In the genomic region with DNA sequence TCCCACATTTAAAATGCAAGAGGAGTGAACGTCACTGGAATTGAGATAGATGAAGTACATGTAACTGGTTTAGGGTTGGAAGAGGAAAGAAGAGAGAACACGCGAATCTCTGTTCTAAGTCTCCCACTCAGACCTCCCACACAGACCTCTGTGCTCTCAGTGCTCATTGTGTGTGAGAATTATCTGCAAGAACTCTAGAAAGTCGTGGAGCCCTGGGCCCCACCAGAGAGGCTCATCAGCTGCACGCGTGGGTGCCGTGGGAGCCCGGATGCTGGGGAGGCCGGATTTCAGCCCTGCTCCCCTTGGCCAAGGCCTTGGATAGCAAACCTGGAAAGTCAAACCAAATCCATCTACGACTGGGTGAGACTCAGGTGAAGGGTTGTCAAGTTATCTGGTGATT, we compare ENCODE assay signal across 18 cellular contexts.
"Had no signal": no experiment of that assay in that cellular context is flagged by ENCODE, and none has a peak within 500 bp of the region (broad histone marks: within the 10 kb centered on the region; RNA-seq: fewer than 3 reads in every experiment).

No MANE protein-coding gene starts in this region.

- H3K4me3 Mint-ChIP-seq: endodermal cell; naive thymus-derived CD4-positive, alpha-beta T cell; nephron progenitor cell; type B pancreatic cell had no signal

- ATAC-seq: foreskin keratinocyte; heart left ventricle; naive thymus-derived CD4-positive, alpha-beta T cell had no signal

- H3K9me3 Mint-ChIP-seq: endodermal cell; naive thymus-derived CD4-positive, alpha-beta T cell; nephron progenitor cell; type B pancreatic cell had no signal

- DNase-seq: colonic mucosa; effector CD4-positive, alpha-beta T cell; endodermal cell; erythroblast; foreskin keratinocyte; heart left ventricle; hippocampal formation; kidney glomerular epithelial cell; naive thymus-derived CD4-positive, alpha-beta T cell; nephron progenitor cell; small intestine; stimulated activated CD4-positive, alpha-beta T cell treated with anti-CD3 and anti-CD28 coated beads, Interleukin-2, amount 100 ng/mL, for 48 hours; stimulated activated naive CD4-positive, alpha-beta T cell treated with Interleukin-2 at 50 U/mL for 16 hours; thyroid gland had no signal

- H3K4me1 ChIP-seq: colonic mucosa, foreskin keratinocyte, heart left ventricle, right atrium auricular region, suprapubic skin, thyroid gland had no signal

- H3K36me3 ChIP-seq: colonic mucosa, heart left ventricle, neutrophil, right atrium auricular region, suprapubic skin, thyroid gland had no signal

- H3K27me3 ChIP-seq: colonic mucosa, foreskin keratinocyte, neutrophil, right atrium auricular region, suprapubic skin, thyroid gland had no signal

- H3K27ac ChIP-seq: colonic mucosa, foreskin keratinocyte, heart left ventricle, neutrophil, right atrium auricular region, suprapubic skin, thyroid gland had no signal

- H3K4me1 Mint-ChIP-seq: naive thymus-derived CD4-positive, alpha-beta T cell had no signal

- H3K4me3 ChIP-seq: colonic mucosa, heart left ventricle, right atrium auricular region, suprapubic skin, thyroid gland had no signal

- H3K36me3 Mint-ChIP-seq: naive thymus-derived CD4-positive, alpha-beta T cell had no signal

- H3K27ac Mint-ChIP-seq: endodermal cell; naive thymus-derived CD4-positive, alpha-beta T cell; nephron progenitor cell; type B pancreatic cell had no signal

- H3K9me3 ChIP-seq: colonic mucosa, heart left ventricle, neutrophil, right atrium auricular region, suprapubic skin, thyroid gland had no signal
